Comparison of ENCODE assay signal across 9 cellular contexts in genomic region chr9:93684806-93685553, GRCh38.
DNase-seq lines count a peak whose midpoint lies in the region; ATAC-seq and TF ChIP-seq lines count a peak whose summit lies in the region.
"Had no signal": no experiment of that assay in that cellular context is flagged by ENCODE, and none has a peak within 500 bp of the region (broad histone marks: within the 10 kb centered on the region; RNA-seq: fewer than 3 reads in every experiment).

No MANE protein-coding gene starts in this region.

- no peak overlapping the region for H3K4me3 ChIP-seq in retinal pigment epithelial cell (ENCODE audit: low read length)

- H3K4me1 Mint-ChIP-seq in endothelial cell (ENCODE audit: unreplicated experiment), result peaks cover 14% of the 10 kb centered on the region

- DNase-seq in SIG-M5 treated with dmso at 0.1 percent for 504 hours (lab: John Stamatoyannopoulos, UW; ENCODE audit: unreplicated experiment) (peak; percentile 47), SIG-M5 (lab: John Stamatoyannopoulos, UW) (no peak), MV-4-11 (lab: John Stamatoyannopoulos, UW) (peak; percentile 70), endothelial cell (ENCODE audit: low spot score) (no peak), retinal pigment epithelial cell (ENCODE audit: low read depth) (no peak)
- DNase-seq in stimulated activated CD4-positive, alpha-beta T cell treated with anti-CD3 and anti-CD28 coated beads, Interleukin-4, amount 100 ng/mL, for 4 hours, result no peak
- DNase-seq: cortex of kidney had no signal

- peak overlapping the region; percentile 36 for H3K27ac Mint-ChIP-seq in endothelial cell (ENCODE audit: unreplicated experiment)

- TF ChIP-seq CTCF in endothelial cell (IDR thresholded peaks at IDR 0.05; ENCODE audit: unreplicated experiment) (no peak), retinal pigment epithelial cell (conservative IDR thresholded peaks at IDR 0.05; ENCODE audit: low read depth, low read length) (peak; percentile 29)

- no peaks in the 10 kb centered on the region for H3K9me3 Mint-ChIP-seq in endothelial cell (ENCODE audit: unreplicated experiment)

- no peak overlapping the region for H3K4me3 Mint-ChIP-seq in endothelial cell (ENCODE audit: unreplicated experiment)

- ATAC-seq in GM21576 (IDR thresholded peaks at IDR 0.05; ENCODE audit: unreplicated experiment) (no peak), GM21526 (IDR thresholded peaks at IDR 0.05; ENCODE audit: low FRiP score, unreplicated experiment) (no peak)

- H3K27me3 Mint-ChIP-seq in endothelial cell (ENCODE audit: unreplicated experiment), result peaks cover 12% of the 10 kb centered on the region

- no peaks in the 10 kb centered on the region for H3K36me3 Mint-ChIP-seq in endothelial cell (ENCODE audit: low read depth, unreplicated experiment)

Comparison
In these comparisons a context has a peak if more than half of its experiments do, and no peak if none do; other contexts are left out.
1. DNase-seq: peak in SIG-M5 treated with dmso at 0.1 percent for 504 hours (single experiment) and MV-4-11 (single experiment); none in SIG-M5 (single experiment), endothelial cell (single experiment), retinal pigment epithelial cell (single experiment) and stimulated activated CD4-positive, alpha-beta T cell treated with anti-CD3 and anti-CD28 coated beads, Interleukin-4, amount 100 ng/mL, for 4 hours (0 of 2).